Comparison of ENCODE assay signal across 1 cellular context in genomic region chr7:104207731-104208420, GRCh38.
TF ChIP-seq lines count a peak whose summit lies in the region.

Gene ORC5, minus strand, starts transcription at chr7:104208013. Its CDS starts 109 bp downstream, at chr7:104207904.

TF ChIP-seq in HepG2, 621 proteins besides CTCF, POLR2A, EP300 and RAD21 (continued from another document and continues in another):
- TF ChIP-seq, protein P1, sequence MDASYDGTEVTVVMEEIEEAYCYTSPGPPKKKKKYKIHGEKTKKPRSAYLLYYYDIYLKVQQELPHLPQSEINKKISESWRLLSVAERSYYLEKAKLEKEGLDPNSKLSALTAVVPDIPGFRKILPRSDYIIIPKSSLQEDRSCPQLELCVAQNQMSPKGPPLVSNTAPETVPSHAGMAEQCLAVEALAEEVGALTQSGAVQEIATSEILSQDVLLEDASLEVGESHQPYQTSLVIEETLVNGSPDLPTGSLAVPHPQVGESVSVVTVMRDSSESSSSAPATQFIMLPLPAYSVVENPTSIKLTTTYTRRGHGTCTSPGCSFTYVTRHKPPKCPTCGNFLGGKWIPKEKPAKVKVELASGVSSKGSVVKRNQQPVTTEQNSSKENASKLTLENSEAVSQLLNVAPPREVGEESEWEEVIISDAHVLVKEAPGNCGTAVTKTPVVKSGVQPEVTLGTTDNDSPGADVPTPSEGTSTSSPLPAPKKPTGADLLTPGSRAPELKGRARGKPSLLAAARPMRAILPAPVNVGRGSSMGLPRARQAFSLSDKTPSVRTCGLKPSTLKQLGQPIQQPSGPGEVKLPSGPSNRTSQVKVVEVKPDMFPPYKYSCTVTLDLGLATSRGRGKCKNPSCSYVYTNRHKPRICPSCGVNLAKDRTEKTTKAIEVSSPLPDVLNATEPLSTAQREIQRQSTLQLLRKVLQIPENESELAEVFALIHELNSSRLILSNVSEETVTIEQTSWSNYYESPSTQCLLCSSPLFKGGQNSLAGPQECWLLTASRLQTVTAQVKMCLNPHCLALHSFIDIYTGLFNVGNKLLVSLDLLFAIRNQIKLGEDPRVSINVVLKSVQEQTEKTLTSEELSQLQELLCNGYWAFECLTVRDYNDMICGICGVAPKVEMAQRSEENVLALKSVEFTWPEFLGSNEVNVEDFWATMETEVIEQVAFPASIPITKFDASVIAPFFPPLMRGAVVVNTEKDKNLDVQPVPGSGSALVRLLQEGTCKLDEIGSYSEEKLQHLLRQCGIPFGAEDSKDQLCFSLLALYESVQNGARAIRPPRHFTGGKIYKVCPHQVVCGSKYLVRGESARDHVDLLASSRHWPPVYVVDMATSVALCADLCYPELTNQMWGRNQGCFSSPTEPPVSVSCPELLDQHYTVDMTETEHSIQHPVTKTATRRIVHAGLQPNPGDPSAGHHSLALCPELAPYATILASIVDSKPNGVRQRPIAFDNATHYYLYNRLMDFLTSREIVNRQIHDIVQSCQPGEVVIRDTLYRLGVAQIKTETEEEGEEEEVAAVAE (CRISPR knock-in tag; IDR thresholded peaks at IDR 0.05; ENCODE audit: borderline replicate concordance) = no peak; the same call in 1 of the 2 replicates
- no peak for TF ChIP-seq ZSCAN20 (CRISPR knock-in tag; IDR thresholded peaks at IDR 0.05; ENCODE audit: borderline replicate concordance)
- no peak for TF ChIP-seq NR2F1 (CRISPR knock-in tag; IDR thresholded peaks at IDR 0.05)
- TF ChIP-seq ZNF414 (CRISPR knock-in tag; IDR thresholded peaks at IDR 0.05) = peak; percentile 78; the same call in 1 of the 2 replicates
- TF ChIP-seq ZNF878 (CRISPR knock-in tag; IDR thresholded peaks at IDR 0.05) = no peak
- peak in 1 of 2 experiments; percentile 56; a peak in 1 of 4 replicates for TF ChIP-seq KLF16 (CRISPR knock-in tag; IDR thresholded peaks at IDR 0.05)
- peak; percentile 92 for TF ChIP-seq KMT2B (CRISPR knock-in tag; IDR thresholded peaks at IDR 0.05)
- peak; percentile 78 for TF ChIP-seq DR1 (CRISPR knock-in tag; IDR thresholded peaks at IDR 0.05)
- TF ChIP-seq TBP (CRISPR knock-in tag; IDR thresholded peaks at IDR 0.05) = no peak
- TF ChIP-seq ZKSCAN1 (IDR thresholded peaks at IDR 0.05; ENCODE audit: low read length) = no peak
- no peak for TF ChIP-seq SP140L (CRISPR knock-in tag; IDR thresholded peaks at IDR 0.05; ENCODE audit: borderline replicate concordance)
- no peak for TF ChIP-seq ATF7 (IDR thresholded peaks at IDR 0.05)
- TF ChIP-seq ATF7 (CRISPR knock-in tag; IDR thresholded peaks at IDR 0.05) = peak; percentile 78
- no peak for TF ChIP-seq TCF12 (IDR thresholded peaks at IDR 0.05)
- TF ChIP-seq TCF12 (CRISPR knock-in tag; IDR thresholded peaks at IDR 0.05) = 0 out of 2 replicates have a peak, but pooled peaks have one; percentile 35
- TF ChIP-seq HOXA5 (CRISPR knock-in tag; IDR thresholded peaks at IDR 0.05) = 0 out of 2 replicates have a peak, but pooled peaks have one; percentile 75
- peak; percentile 83 for TF ChIP-seq DRAP1 (CRISPR knock-in tag; IDR thresholded peaks at IDR 0.05)
- TF ChIP-seq E2F5 (CRISPR knock-in tag; conservative IDR thresholded peaks at IDR 0.05) = peak; percentile 73; the same call in 1 of the 2 replicates
- TF ChIP-seq, protein P2, sequence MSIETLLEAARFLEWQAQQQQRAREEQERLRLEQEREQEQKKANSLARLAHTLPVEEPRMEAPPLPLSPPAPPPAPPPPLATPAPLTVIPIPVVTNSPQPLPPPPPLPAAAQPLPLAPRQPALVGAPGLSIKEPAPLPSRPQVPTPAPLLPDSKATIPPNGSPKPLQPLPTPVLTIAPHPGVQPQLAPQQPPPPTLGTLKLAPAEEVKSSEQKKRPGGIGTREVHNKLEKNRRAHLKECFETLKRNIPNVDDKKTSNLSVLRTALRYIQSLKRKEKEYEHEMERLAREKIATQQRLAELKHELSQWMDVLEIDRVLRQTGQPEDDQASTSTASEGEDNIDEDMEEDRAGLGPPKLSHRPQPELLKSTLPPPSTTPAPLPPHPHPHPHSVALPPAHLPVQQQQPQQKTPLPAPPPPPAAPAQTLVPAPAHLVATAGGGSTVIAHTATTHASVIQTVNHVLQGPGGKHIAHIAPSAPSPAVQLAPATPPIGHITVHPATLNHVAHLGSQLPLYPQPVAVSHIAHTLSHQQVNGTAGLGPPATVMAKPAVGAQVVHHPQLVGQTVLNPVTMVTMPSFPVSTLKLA (IDR thresholded peaks at IDR 0.05) = no peak
- no peak for TF ChIP-seq RFXANK (CRISPR knock-in tag; IDR thresholded peaks at IDR 0.05)
- TF ChIP-seq GMEB2 (CRISPR knock-in tag; IDR thresholded peaks at IDR 0.05; ENCODE audit: low read depth) = peak; percentile 100
- TF ChIP-seq, protein P3, sequence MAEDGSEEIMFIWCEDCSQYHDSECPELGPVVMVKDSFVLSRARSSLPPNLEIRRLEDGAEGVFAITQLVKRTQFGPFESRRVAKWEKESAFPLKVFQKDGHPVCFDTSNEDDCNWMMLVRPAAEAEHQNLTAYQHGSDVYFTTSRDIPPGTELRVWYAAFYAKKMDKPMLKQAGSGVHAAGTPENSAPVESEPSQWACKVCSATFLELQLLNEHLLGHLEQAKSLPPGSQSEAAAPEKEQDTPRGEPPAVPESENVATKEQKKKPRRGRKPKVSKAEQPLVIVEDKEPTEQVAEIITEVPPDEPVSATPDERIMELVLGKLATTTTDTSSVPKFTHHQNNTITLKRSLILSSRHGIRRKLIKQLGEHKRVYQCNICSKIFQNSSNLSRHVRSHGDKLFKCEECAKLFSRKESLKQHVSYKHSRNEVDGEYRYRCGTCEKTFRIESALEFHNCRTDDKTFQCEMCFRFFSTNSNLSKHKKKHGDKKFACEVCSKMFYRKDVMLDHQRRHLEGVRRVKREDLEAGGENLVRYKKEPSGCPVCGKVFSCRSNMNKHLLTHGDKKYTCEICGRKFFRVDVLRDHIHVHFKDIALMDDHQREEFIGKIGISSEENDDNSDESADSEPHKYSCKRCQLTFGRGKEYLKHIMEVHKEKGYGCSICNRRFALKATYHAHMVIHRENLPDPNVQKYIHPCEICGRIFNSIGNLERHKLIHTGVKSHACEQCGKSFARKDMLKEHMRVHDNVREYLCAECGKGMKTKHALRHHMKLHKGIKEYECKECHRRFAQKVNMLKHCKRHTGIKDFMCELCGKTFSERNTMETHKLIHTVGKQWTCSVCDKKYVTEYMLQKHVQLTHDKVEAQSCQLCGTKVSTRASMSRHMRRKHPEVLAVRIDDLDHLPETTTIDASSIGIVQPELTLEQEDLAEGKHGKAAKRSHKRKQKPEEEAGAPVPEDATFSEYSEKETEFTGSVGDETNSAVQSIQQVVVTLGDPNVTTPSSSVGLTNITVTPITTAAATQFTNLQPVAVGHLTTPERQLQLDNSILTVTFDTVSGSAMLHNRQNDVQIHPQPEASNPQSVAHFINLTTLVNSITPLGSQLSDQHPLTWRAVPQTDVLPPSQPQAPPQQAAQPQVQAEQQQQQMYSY (CRISPR knock-in tag; IDR thresholded peaks at IDR 0.05) = peak; percentile 21; the same call in 1 of the 2 replicates
- no peak; the same call in 1 of the 2 replicates for TF ChIP-seq ZNF572 (CRISPR knock-in tag; IDR thresholded peaks at IDR 0.05)
- TF ChIP-seq E2F1 (CRISPR knock-in tag; IDR thresholded peaks at IDR 0.05) = peak; percentile 47; the same call in 1 of the 2 replicates
- TF ChIP-seq, protein P4, sequence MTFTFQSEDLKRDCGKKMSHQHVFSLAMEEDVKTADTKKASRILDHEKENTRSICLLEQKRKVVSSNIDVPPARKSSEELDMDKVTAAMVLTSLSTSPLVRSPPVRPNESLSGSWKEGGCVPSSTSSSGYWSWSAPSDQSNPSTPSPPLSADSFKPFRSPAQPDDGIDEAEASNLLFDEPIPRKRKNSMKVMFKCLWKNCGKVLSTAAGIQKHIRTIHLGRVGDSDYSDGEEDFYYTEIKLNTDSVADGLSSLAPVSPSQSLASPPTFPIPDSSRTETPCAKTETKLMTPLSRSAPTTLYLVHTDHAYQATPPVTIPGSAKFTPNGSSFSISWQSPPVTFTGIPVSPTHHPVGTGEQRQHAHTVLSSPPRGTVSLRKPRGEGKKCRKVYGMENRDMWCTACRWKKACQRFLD (CRISPR knock-in tag; IDR thresholded peaks at IDR 0.05; ENCODE audit: borderline replicate concordance) = peak; percentile 85; the same call in 1 of the 2 replicates
- peak; percentile 31; the same call in 1 of the 2 replicates for TF ChIP-seq FOXO1 (CRISPR knock-in tag; IDR thresholded peaks at IDR 0.05)
- peak; percentile 53; the same call in 1 of the 2 replicates for TF ChIP-seq ZNF670 (CRISPR knock-in tag; IDR thresholded peaks at IDR 0.05; ENCODE audit: borderline replicate concordance)
- TF ChIP-seq SCMH1 (CRISPR knock-in tag; IDR thresholded peaks at IDR 0.05; ENCODE audit: borderline replicate concordance) = no peak
- TF ChIP-seq XRCC5 (optimal IDR thresholded peaks at IDR 0.05; ENCODE audit: low read length) = peak; percentile 63
- peak; percentile 70; the same call in 1 of the 2 replicates for TF ChIP-seq ZNF766 (CRISPR knock-in tag; IDR thresholded peaks at IDR 0.05; ENCODE audit: borderline replicate concordance)
- no peak for TF ChIP-seq ARID3A (IDR thresholded peaks at IDR 0.05; ENCODE audit: low read depth, low read length)
- no peak for TF ChIP-seq SSRP1 (CRISPR knock-in tag; IDR thresholded peaks at IDR 0.05)
- no peak for TF ChIP-seq TCF7 (IDR thresholded peaks at IDR 0.05; ENCODE audit: low read depth)
- no peak for TF ChIP-seq MBNL3 (CRISPR knock-in tag; conservative IDR thresholded peaks at IDR 0.05)
- no peak for TF ChIP-seq ZFP36L2 (CRISPR knock-in tag; IDR thresholded peaks at IDR 0.05)
- TF ChIP-seq ZNF10 (CRISPR knock-in tag; IDR thresholded peaks at IDR 0.05; ENCODE audit: borderline replicate concordance, low read depth) = no peak
- no peak for TF ChIP-seq HNRNPUL1 (IDR thresholded peaks at IDR 0.05; ENCODE audit: low read depth, low read length)
- TF ChIP-seq MXD1 (CRISPR knock-in tag; IDR thresholded peaks at IDR 0.05) = peak; percentile 84
- no peak for TF ChIP-seq DPF2 (CRISPR knock-in tag; IDR thresholded peaks at IDR 0.05; ENCODE audit: borderline replicate concordance, low read depth)
- peak; percentile 51 for TF ChIP-seq SKI (IDR thresholded peaks at IDR 0.05; ENCODE audit: partially characterized antibody)
- no peak for TF ChIP-seq ZNF367 (CRISPR knock-in tag; IDR thresholded peaks at IDR 0.05; ENCODE audit: borderline replicate concordance)
- TF ChIP-seq SMAD1 (CRISPR knock-in tag; IDR thresholded peaks at IDR 0.05; ENCODE audit: borderline replicate concordance, low read depth) = peak; percentile 86; the same call in 1 of the 2 replicates
- TF ChIP-seq KAT8 (CRISPR knock-in tag; IDR thresholded peaks at IDR 0.05) = peak; percentile 93
